Comparison of ENCODE assay signal across 1 cellular context in the genomic region with DNA sequence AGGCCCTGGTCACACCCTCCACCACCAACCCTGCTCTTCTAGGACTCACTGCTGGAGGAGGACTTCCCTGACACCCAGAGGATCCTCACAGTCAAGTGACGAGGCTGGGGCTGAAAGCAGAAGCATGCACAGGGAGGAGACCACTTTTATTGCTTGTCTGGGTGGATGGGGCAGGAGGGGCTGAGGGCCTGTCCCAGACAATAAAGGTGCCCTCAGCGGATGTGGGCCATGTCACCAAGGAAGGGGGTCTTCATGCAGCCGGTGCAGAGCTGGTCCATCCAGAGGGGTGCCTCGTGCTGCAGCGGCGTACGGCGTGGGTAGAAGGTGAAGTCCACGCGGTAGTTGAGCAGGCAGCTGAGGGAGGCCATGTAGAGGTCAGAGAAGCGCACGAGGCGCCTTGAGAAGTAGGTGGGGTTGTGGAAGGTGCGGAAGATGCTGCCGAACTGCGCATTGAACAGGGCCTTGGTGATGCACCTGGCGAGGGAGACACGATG.
TF ChIP-seq lines count a peak whose summit lies in the region.

No MANE protein-coding gene starts in this region.

TF ChIP-seq in endothelial cell of umbilical vein, 7 proteins besides CTCF, POLR2A, EP300 and RAD21:
- TF ChIP-seq FOS (IDR thresholded peaks at IDR 0.05; ENCODE audit: borderline replicate concordance, insufficient read depth, low read length) (no peak), GATA2 (IDR thresholded peaks at IDR 0.05; ENCODE audit: insufficient read depth, insufficient read length, low read depth, low read length) (no peak), MYC (IDR thresholded peaks at IDR 0.05; ENCODE audit: low read depth, low read length) (no peak), POLR2AphosphoS5 (IDR thresholded peaks at IDR 0.05; ENCODE audit: insufficient read depth, low read depth, low read length) (no peak), EZH2 (IDR thresholded peaks at IDR 0.05; ENCODE audit: borderline replicate concordance, low read depth, low read length, severe bottlenecking) (no peak), MAX (IDR thresholded peaks at IDR 0.05; ENCODE audit: insufficient read depth, insufficient read length) (no peak), JUN (IDR thresholded peaks at IDR 0.05; ENCODE audit: borderline replicate concordance, insufficient read depth, insufficient read length, low read depth) (no peak)
